Comparison of ENCODE assay signal across 24 cellular contexts in the genomic region with DNA sequence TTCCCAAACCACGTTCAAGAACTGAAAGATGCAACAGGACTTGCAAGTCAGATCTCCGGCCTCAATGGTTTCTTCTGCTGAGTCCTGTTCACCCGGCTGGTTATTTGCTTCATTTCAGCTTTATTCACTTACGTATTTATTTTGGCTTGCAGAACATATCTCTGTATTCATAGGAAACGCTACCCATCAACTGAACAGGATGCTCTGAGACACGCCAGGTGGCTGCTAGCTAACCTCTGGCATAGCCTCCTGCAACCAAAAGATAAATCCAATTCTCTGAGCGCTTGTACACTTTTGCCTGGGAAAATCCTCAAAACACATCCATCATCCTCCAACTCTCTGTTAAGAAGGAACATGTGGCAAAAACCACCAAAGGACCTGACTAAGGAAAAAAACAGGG.
"Had no signal": no experiment of that assay in that cellular context is flagged by ENCODE, and none has a peak within 500 bp of the region (broad histone marks: within the 10 kb centered on the region; RNA-seq: fewer than 3 reads in every experiment).

No MANE protein-coding gene starts in this region.

- FAIRE-seq: frontal cortex had no signal

- DNase-seq: activated CD4-positive, alpha-beta memory T cell treated with anti-CD3 and anti-CD28 coated beads for 36 hours; activated CD4-positive, alpha-beta T cell treated with anti-CD3 and anti-CD28 coated beads for 36 hours; activated CD4-positive, alpha-beta T cell treated with anti-CD3 and anti-CD28 coated beads, Interleukin-2, amount 10 ng/mL, durations not matched to agents 24 days and 14 days; activated CD4-positive, CD25-positive, alpha-beta regulatory T cell; activated CD4-positive, CD25-positive, alpha-beta regulatory T cell treated with anti-CD3 and anti-CD28 coated beads, Interleukin-2, amount 50 U/mL, for 72 hours; activated CD8-positive, alpha-beta memory T cell treated with anti-CD3 and anti-CD28 coated beads, Interleukin-2, amount 10 ng/mL, durations not matched to agents 7 days and 5 days; activated CD8-positive, alpha-beta memory T cell treated with anti-CD3 and anti-CD28 coated beads, Interleukin-2, amount 50 U/mL, for 4 hours; activated CD8-positive, alpha-beta T cell treated with anti-CD3 and anti-CD28 coated beads, Interleukin-2, amount 10 ng/mL, durations not matched to agents 7 days and 5 days; activated effector memory CD4-positive, alpha-beta T cell treated with anti-CD3 and anti-CD28 coated beads, Interleukin-2, amount 50 U/mL, for 16 hours; activated naive CD4-positive, alpha-beta T cell treated with anti-CD3 and anti-CD28 coated beads for 36 hours; activated naive CD8-positive, alpha-beta T cell treated with anti-CD3 and anti-CD28 coated beads for 36 hours; activated naive CD8-positive, alpha-beta T cell treated with anti-CD3 and anti-CD28 coated beads, Interleukin-2, amount 50 U/mL, for 24 hours; activated T-cell treated with anti-CD3 and anti-CD28 coated beads, Interleukin-2, amount 50 U/mL, for 1 hour; activated T-cell treated with anti-CD3 and anti-CD28 coated beads, Interleukin-2, amount 50 U/mL, for 48 hours; adrenal gland; amygdala; aorta; body of pancreas; cerebellar nuclear complex; effector memory CD8-positive, alpha-beta T cell; esophagus squamous epithelium; head of caudate nucleus; T-helper 2 cell had no signal
